In genomic region chr19:2334426-2334825, GRCh38 we compare ENCODE assay signal across 22 cellular contexts. TPM values are rescaled to one million over a fixed set of nuclear protein-coding genes. Genes with fewer than 3 reads are reported as not detected.
"Had no signal": no experiment of that assay in that cellular context is flagged by ENCODE, and none has a peak within 500 bp of the region (broad histone marks: within the 10 kb centered on the region; RNA-seq: fewer than 3 reads in every experiment).

No MANE protein-coding gene starts in this region.

- H3K9me3 ChIP-seq: gastrocnemius medialis, neutrophil, pancreas, thyroid gland had no signal

- H3K27me3 Mint-ChIP-seq: activated CD4-positive, alpha-beta memory T cell treated with anti-CD3 and anti-CD28 coated beads for 36 hours; activated naive CD8-positive, alpha-beta T cell treated with anti-CD3 and anti-CD28 coated beads, Interleukin-2, amount 10 ng/mL, durations not matched to agents 7 days and 5 days; naive thymus-derived CD4-positive, alpha-beta T cell had no signal

- H3K27me3 ChIP-seq: brain microvascular endothelial cell, gastrocnemius medialis, neutrophil, pancreas, thyroid gland had no signal

- H3K36me3 ChIP-seq: pancreas, thyroid gland had no signal

- H3K27ac Mint-ChIP-seq: activated CD4-positive, alpha-beta memory T cell treated with anti-CD3 and anti-CD28 coated beads for 36 hours; activated T-helper 2 cell treated with anti-CD3 and anti-CD28 coated beads, Interferon-gamma antibody, Interleukin-2, Interleukin-4, amounts not matched to agents 10 μg/mL and 5 μg/mL and 100 μg/mL, durations not matched to agents 14 hours and 24 hours and 36 hours; T-helper 2 cell treated with Interferon-gamma antibody and Interleukin-4, amounts not matched to agents 5 μg/mL and 100 μg/mL, for 36 hours had no signal

- H3K4me3 ChIP-seq: gastrocnemius medialis, pancreas, smooth muscle cell, thyroid gland had no signal

- DNase-seq: activated CD4-positive, alpha-beta T cell treated with anti-CD3 and anti-CD28 coated beads for 4 hours; activated naive CD4-positive, alpha-beta T cell treated with Interleukin-2 at 50 U/mL for 16 hours; activated naive CD8-positive, alpha-beta T cell treated with anti-CD3 and anti-CD28 coated beads, Interleukin-2, amount 10 ng/mL, durations not matched to agents 7 days and 5 days; activated T-cell treated with anti-CD3 and anti-CD28 coated beads, Interleukin-2, amount 50 U/mL, for 1 hour; brain microvascular endothelial cell; gastrocnemius medialis; kidney glomerular epithelial cell; left ventricle myocardium superior; stimulated activated CD4-positive, alpha-beta T cell treated with anti-CD3 and anti-CD28 coated beads, Interleukin-4, amount 100 ng/mL, for 24 hours; thyroid gland had no signal

- H3K27ac ChIP-seq: brain microvascular endothelial cell, thyroid gland had no signal

- H3K4me3 Mint-ChIP-seq: activated CD4-positive, alpha-beta memory T cell treated with anti-CD3 and anti-CD28 coated beads for 36 hours; activated naive CD8-positive, alpha-beta T cell treated with anti-CD3 and anti-CD28 coated beads, Interleukin-2, amount 10 ng/mL, durations not matched to agents 7 days and 5 days; stimulated activated effector memory CD8-positive, alpha-beta T cell treated with anti-CD3 and anti-CD28 coated beads, Interleukin-12 subunit alpha, Interleukin-12 subunit beta, amount 100 ng/mL, for 72 hours; T-helper 2 cell treated with Interferon-gamma antibody and Interleukin-4, amounts not matched to agents 5 μg/mL and 100 μg/mL, for 36 hours; WTC11 had no signal

- H3K9me3 Mint-ChIP-seq: stimulated activated effector memory CD8-positive, alpha-beta T cell treated with anti-CD3 and anti-CD28 coated beads, Interleukin-12 subunit alpha, Interleukin-12 subunit beta, amount 100 ng/mL, for 72 hours had no signal

- ATAC-seq: esophagus mucosa; gastrocnemius medialis; left ventricle myocardium superior; naive thymus-derived CD4-positive, alpha-beta T cell; sciatic nerve; stimulated activated effector memory CD8-positive, alpha-beta T cell treated with anti-CD3 and anti-CD28 coated beads, Interleukin-12 subunit alpha, Interleukin-12 subunit beta, amount 100 ng/mL, for 72 hours had no signal

RNA-seq across cellular contexts. Expression of gene TMPRSS9, which starts 25.6 kb away (rescaled TPM):
- total RNA-seq: activated CD4-positive, alpha-beta memory T cell treated with anti-CD3 and anti-CD28 coated beads for 36 hours; activated T-helper 2 cell treated with anti-CD3 and anti-CD28 coated beads, Interferon-gamma antibody, Interleukin-2, Interleukin-4, amounts not matched to agents 10 μg/mL and 5 μg/mL and 100 μg/mL, durations not matched to agents 14 hours and 24 hours and 36 hours; esophagus mucosa; gastrocnemius medialis; left ventricle myocardium superior; naive thymus-derived CD4-positive, alpha-beta T cell; pulmonary artery endothelial cell; sciatic nerve; smooth muscle cell had no signal

RNA-seq across cellular contexts. Expression of gene LINGO3, which starts 26.5 kb away (rescaled TPM):
- total RNA-seq: esophagus mucosa, gastrocnemius medialis, left ventricle myocardium superior, pulmonary artery endothelial cell, sciatic nerve, smooth muscle cell had no signal

RNA-seq across cellular contexts. Expression of gene PEAK3, which starts 52.5 kb away (rescaled TPM):
- total RNA-seq: activated CD4-positive, alpha-beta memory T cell treated with anti-CD3 and anti-CD28 coated beads for 36 hours; pulmonary artery endothelial cell; smooth muscle cell; WTC11 had no signal
